ENCODE assay signal across 8 cellular contexts in genomic region chr3:27721717-27722564, GRCh38. TPM values are rescaled to one million over a fixed set of nuclear protein-coding genes. Genes with fewer than 3 reads are reported as not detected.
A peak's percentile ranks its signal among the peaks of the same experiment; 100 is the strongest.
DNase-seq lines count a peak whose midpoint lies in the region; ATAC-seq, FAIRE-seq and TF ChIP-seq lines count a peak whose summit lies in the region.

EOMES (minus strand) TSS chr3:27722323; CDS start chr3:27722294, 29 bp downstream.

- H3K27me3 Mint-ChIP-seq in central memory CD8-positive, alpha-beta T cell, result peaks cover 26% of the 10 kb centered on the region
- peaks cover 80 to 90% of the 10 kb centered on the region in 2 donors for H3K27me3 Mint-ChIP-seq in stimulated activated naive B cell treated with anti-CD40 and anti-IgM and Interleukin-4, amounts not matched to agents 10 μg/mL and 1 μg/mL and 100 μg/mL, for 72 hours

- H3K27ac ChIP-seq in WERI-Rb-1, result no peak within 1 kb of the TSS
- H3K27ac ChIP-seq in lower lobe of right lung, result peak within 1 kb of the TSS; percentile 31

- peak within 1 kb of the TSS; percentile 98 for H3K27ac Mint-ChIP-seq in central memory CD8-positive, alpha-beta T cell (ENCODE audit: low read depth)
- peak within 1 kb of the TSS; percentile 80 for H3K27ac Mint-ChIP-seq in stimulated activated naive B cell treated with anti-CD40 and anti-IgM and Interleukin-4, amounts not matched to agents 10 μg/mL and 1 μg/mL and 100 μg/mL, for 72 hours

- peaks cover 48% of the 10 kb centered on the region for H3K4me1 Mint-ChIP-seq in central memory CD8-positive, alpha-beta T cell
- peaks cover 22 to 36% of the 10 kb centered on the region in 2 donors for H3K4me1 Mint-ChIP-seq in stimulated activated naive B cell treated with anti-CD40 and anti-IgM and Interleukin-4, amounts not matched to agents 10 μg/mL and 1 μg/mL and 100 μg/mL, for 72 hours

- no peak for TF ChIP-seq POLR2A in GM12892 (IDR thresholded peaks at IDR 0.05; ENCODE audit: low read depth, low read length)

- H3K4me1 ChIP-seq in lower lobe of right lung, result peaks cover 33% of the 10 kb centered on the region

- H3K36me3 Mint-ChIP-seq in central memory CD8-positive, alpha-beta T cell (ENCODE audit: insufficient read depth), result peaks cover 59% of the 10 kb centered on the region
- peaks cover 0 to 3% of the 10 kb centered on the region in 2 donors for H3K36me3 Mint-ChIP-seq in stimulated activated naive B cell treated with anti-CD40 and anti-IgM and Interleukin-4, amounts not matched to agents 10 μg/mL and 1 μg/mL and 100 μg/mL, for 72 hours

- H3K4me3 ChIP-seq in WERI-Rb-1 (ENCODE audit: low read depth, low read length), result peak within 1 kb of the TSS; percentile 48
- H3K4me3 ChIP-seq in lower lobe of right lung, result peak within 1 kb of the TSS; percentile 50

- ATAC-seq in GM18498 (IDR thresholded peaks at IDR 0.05; ENCODE audit: unreplicated experiment) (peak; percentile 62), HG02642 (IDR thresholded peaks at IDR 0.05; ENCODE audit: poor library complexity, unreplicated experiment) (peak; percentile 63), lower lobe of right lung (peak; percentile 66 to 72)
- peak; percentile 72 for ATAC-seq in central memory CD8-positive, alpha-beta T cell (replicated peaks; ENCODE audit: extremely low read depth, poor library complexity, severe bottlenecking)
- peak; percentile 75 to 80 for ATAC-seq in stimulated activated naive B cell treated with anti-CD40 and anti-IgM and Interleukin-4, amounts not matched to agents 10 μg/mL and 1 μg/mL and 100 μg/mL, for 72 hours (replicated peaks)

- peak within 1 kb of the TSS; percentile 98 for H3K4me3 Mint-ChIP-seq in central memory CD8-positive, alpha-beta T cell
- H3K4me3 Mint-ChIP-seq in stimulated activated naive B cell treated with anti-CD40 and anti-IgM and Interleukin-4, amounts not matched to agents 10 μg/mL and 1 μg/mL and 100 μg/mL, for 72 hours, result peak within 1 kb of the TSS; percentile 81 to 83

- DNase-seq in NCI-H1694 treated with DMSO at 0.1 percent for 48 hours (lab: John Stamatoyannopoulos, UW) (peak; percentile 38), WERI-Rb-1 (peak; percentile 81), lower lobe of right lung (peak; percentile 52), GM12892 (ENCODE audit: insufficient read length) (no peak)
- peak; percentile 64 to 77 for DNase-seq in central memory CD8-positive, alpha-beta T cell (ENCODE audit: low spot score in 2 of 2)
- peak; percentile 55 for DNase-seq in stimulated activated naive B cell treated with anti-CD40 and anti-IgM and Interleukin-4, amounts not matched to agents 10 μg/mL and 1 μg/mL and 100 μg/mL, for 72 hours

- no peaks in the 10 kb centered on the region for H3K9me3 ChIP-seq in WERI-Rb-1 (ENCODE audit: severe bottlenecking)
- no peaks in the 10 kb centered on the region for H3K9me3 ChIP-seq in lower lobe of right lung

- H3K9me3 Mint-ChIP-seq in central memory CD8-positive, alpha-beta T cell, result no peaks in the 10 kb centered on the region
- no peaks in the 10 kb centered on the region for H3K9me3 Mint-ChIP-seq in stimulated activated naive B cell treated with anti-CD40 and anti-IgM and Interleukin-4, amounts not matched to agents 10 μg/mL and 1 μg/mL and 100 μg/mL, for 72 hours

- TF ChIP-seq CTCF in WERI-Rb-1 (IDR thresholded peaks at IDR 0.05; ENCODE audit: low read depth, low read length) (peak; percentile 66), lower lobe of right lung (IDR thresholded peaks at IDR 0.05) (no peak)

- intact Hi-C loops in lower lobe of right lung (cut with DNase I), result no loop called here

- no peak for FAIRE-seq in GM12892 (lab: Jason Lieb, UNC)

- no peaks in the 10 kb centered on the region for H3K36me3 ChIP-seq in WERI-Rb-1
- no peaks in the 10 kb centered on the region for H3K36me3 ChIP-seq in lower lobe of right lung

- H3K27me3 ChIP-seq in WERI-Rb-1 (ENCODE audit: insufficient read depth, low read depth, severe bottlenecking) (peaks cover 86% of the 10 kb centered on the region), lower lobe of right lung (ENCODE audit: low read depth) (peaks cover 98% of the 10 kb centered on the region)

RNA-seq across cellular contexts. Expression of gene EOMES, which starts in this region (rescaled TPM):
- total RNA-seq in lower lobe of right lung, result 1.9 TPM
- polyA plus RNA-seq in GM12892 (2012; ENCODE audit: missing spikeins), result not detected
